ENCODE assay signal across 8 cellular contexts in the genomic region with DNA sequence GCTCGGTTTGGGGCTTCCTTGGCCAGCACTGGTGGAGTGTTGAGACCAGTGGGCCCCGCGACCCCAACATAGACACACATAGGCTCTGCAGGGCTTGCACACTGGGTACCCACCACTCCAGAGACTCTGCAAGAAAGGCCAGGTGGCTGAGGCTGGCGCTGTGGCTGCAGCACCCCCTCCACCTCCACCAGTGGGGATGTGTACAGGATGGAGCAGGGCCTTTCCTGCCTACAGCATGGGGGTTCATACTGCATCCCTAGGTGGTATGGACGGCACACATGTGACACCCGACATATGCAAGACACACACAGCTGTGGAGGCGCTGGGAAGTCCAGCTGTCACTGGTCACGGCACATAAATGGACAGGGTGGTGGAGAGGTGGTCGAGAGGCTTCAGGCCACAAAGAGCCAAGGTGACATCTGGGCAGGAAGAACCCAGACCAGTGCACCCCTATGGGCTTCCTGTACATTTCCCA. TPM values are rescaled to one million over a fixed set of nuclear protein-coding genes. Genes with fewer than 3 reads are reported as not detected.
A peak's percentile ranks its signal among the peaks of the same experiment; 100 is the strongest.
DNase-seq lines count a peak whose midpoint lies in the region; ATAC-seq and TF ChIP-seq lines count a peak whose summit lies in the region.

No MANE protein-coding gene starts in this region.

- intact Hi-C loops in heart left ventricle (cut with DNase I), result loop anchor here in 2 of 10 donors (1.0 to 10.0 kb wide), 6 partner anchors 15 to 545 kb away; partner anchors contain the start of genes CAPN10 (in 1 of the 2), NDUFA10 (in 1 of the 2) and SNED1 (in 1 of the 2)

- 70 to 83% (median 74%) methylated on average over 8 to 9 of the region's 9 CpGs for WGBS in heart left ventricle, 4 donors

- peak overlapping the region; percentile 71 for H3K4me3 ChIP-seq in GM12875 (ENCODE audit: low read depth, low read length)
- H3K4me3 ChIP-seq in heart left ventricle, result peak overlapping the region; percentile 57 to 93 (median 76)
- peak overlapping the region; percentile 52 for H3K4me3 ChIP-seq in skeletal muscle cell (ENCODE audit: low read depth, low read length)

- H3K27me3 ChIP-seq in heart left ventricle, result no peaks in the 10 kb centered on the region

- POLR2A ChIA-PET in WTC11 (lab: Charles Lee), result no interaction called here

- ATAC-seq in WTC11 (no peak), heart left ventricle (no peak), HG03039 (IDR thresholded peaks at IDR 0.05; ENCODE audit: unreplicated experiment) (no peak)

- peak overlapping the region in 10 of 12 donors; percentile 73 to 92 (median 86) for H3K27ac ChIP-seq in heart left ventricle

- DNase-seq in WTC11 (ENCODE audit: low spot score) (peak; percentile 7), heart left ventricle (peak in 1 of 5 donors; percentile 18), skeletal muscle cell (ENCODE audit: low read depth) (no peak), amniotic stem cell (lab: John Stamatoyannopoulos, UW) (no peak), DMS 273 treated with DMSO at 0.1 percent for 48 hours (lab: John Stamatoyannopoulos, UW) (no peak)
- DNase-seq in stimulated activated CD4-positive, alpha-beta T cell treated with anti-CD3 and anti-CD28 coated beads, Interleukin-4, amount 100 ng/mL, for 24 hours, result no peak

- no peak overlapping the region for H3K27ac Mint-ChIP-seq in WTC11

- no peaks in the 10 kb centered on the region for H3K36me3 Mint-ChIP-seq in WTC11

- CTCF ChIA-PET in WTC11 (lab: Charles Lee), result interaction anchor here (1.1 to 2.1 kb wide), 3 partner anchors 11 to 17 kb away, joined by 4 to 14 read pairs (median 12); partner anchors contain the start of gene CAPN10

- H3K4me1 Mint-ChIP-seq in WTC11, result peaks cover 20% of the 10 kb centered on the region

- H3K9me3 ChIP-seq in heart left ventricle, result no peaks in the 10 kb centered on the region

- no peak for TF ChIP-seq POLR2A in heart left ventricle (IDR thresholded peaks at IDR 0.05)

- peaks cover 28% of the 10 kb centered on the region for H3K27me3 Mint-ChIP-seq in WTC11 (ENCODE audit: low read depth)

- TF ChIP-seq CTCF in GM12875 (IDR thresholded peaks at IDR 0.05; ENCODE audit: borderline replicate concordance, insufficient read depth, low read depth, low read length) (no peak), WTC11 (IDR thresholded peaks at IDR 0.05) (no peak), heart left ventricle (IDR thresholded peaks at IDR 0.05) (no peak)

- peaks cover 12 to 53% (median 44%) of the 10 kb centered on the region in 12 donors for H3K4me1 ChIP-seq in heart left ventricle

- no peaks in the 10 kb centered on the region for H3K9me3 Mint-ChIP-seq in WTC11

- H3K36me3 ChIP-seq in heart left ventricle, result peaks cover 0 to 28% (median 6%) of the 10 kb centered on the region in 9 donors

- H3K4me3 Mint-ChIP-seq in WTC11, result peak overlapping the region; percentile 65

TF ChIP-seq in WTC11, 78 proteins besides CTCF, POLR2A, EP300 and RAD21 (continues in another document):
- TF ChIP-seq, protein P1, sequence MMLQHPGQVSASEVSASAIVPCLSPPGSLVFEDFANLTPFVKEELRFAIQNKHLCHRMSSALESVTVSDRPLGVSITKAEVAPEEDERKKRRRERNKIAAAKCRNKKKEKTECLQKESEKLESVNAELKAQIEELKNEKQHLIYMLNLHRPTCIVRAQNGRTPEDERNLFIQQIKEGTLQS (CRISPR knock-in tag; conservative IDR thresholded peaks at IDR 0.05), result no peak
- TF ChIP-seq MLX (CRISPR knock-in tag; IDR thresholded peaks at IDR 0.05) (no peak), CREM (CRISPR knock-in tag; IDR thresholded peaks at IDR 0.05) (no peak), OVOL2 (CRISPR knock-in tag; IDR thresholded peaks at IDR 0.05; ENCODE audit: borderline replicate concordance) (no peak), FOXK1 (CRISPR knock-in tag; IDR thresholded peaks at IDR 0.05) (no peak), TEAD4 (CRISPR knock-in tag; IDR thresholded peaks at IDR 0.05) (no peak), HMGA2 (CRISPR knock-in tag; IDR thresholded peaks at IDR 0.05) (no peak), ATF6 (CRISPR knock-in tag; IDR thresholded peaks at IDR 0.05) (no peak), GABPB1 (CRISPR knock-in tag; IDR thresholded peaks at IDR 0.05) (no peak), GTF2I (CRISPR knock-in tag; conservative IDR thresholded peaks at IDR 0.05) (no peak)
- TF ChIP-seq, protein P2, sequence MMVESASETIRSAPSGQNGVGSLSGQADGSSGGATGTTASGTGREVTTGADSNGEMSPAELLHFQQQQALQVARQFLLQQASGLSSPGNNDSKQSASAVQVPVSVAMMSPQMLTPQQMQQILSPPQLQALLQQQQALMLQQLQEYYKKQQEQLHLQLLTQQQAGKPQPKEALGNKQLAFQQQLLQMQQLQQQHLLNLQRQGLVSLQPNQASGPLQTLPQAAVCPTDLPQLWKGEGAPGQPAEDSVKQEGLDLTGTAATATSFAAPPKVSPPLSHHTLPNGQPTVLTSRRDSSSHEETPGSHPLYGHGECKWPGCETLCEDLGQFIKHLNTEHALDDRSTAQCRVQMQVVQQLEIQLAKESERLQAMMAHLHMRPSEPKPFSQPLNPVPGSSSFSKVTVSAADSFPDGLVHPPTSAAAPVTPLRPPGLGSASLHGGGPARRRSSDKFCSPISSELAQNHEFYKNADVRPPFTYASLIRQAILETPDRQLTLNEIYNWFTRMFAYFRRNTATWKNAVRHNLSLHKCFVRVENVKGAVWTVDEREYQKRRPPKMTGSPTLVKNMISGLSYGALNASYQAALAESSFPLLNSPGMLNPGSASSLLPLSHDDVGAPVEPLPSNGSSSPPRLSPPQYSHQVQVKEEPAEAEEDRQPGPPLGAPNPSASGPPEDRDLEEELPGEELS (CRISPR knock-in tag; IDR thresholded peaks at IDR 0.05), result no peak
- TF ChIP-seq, protein P3, sequence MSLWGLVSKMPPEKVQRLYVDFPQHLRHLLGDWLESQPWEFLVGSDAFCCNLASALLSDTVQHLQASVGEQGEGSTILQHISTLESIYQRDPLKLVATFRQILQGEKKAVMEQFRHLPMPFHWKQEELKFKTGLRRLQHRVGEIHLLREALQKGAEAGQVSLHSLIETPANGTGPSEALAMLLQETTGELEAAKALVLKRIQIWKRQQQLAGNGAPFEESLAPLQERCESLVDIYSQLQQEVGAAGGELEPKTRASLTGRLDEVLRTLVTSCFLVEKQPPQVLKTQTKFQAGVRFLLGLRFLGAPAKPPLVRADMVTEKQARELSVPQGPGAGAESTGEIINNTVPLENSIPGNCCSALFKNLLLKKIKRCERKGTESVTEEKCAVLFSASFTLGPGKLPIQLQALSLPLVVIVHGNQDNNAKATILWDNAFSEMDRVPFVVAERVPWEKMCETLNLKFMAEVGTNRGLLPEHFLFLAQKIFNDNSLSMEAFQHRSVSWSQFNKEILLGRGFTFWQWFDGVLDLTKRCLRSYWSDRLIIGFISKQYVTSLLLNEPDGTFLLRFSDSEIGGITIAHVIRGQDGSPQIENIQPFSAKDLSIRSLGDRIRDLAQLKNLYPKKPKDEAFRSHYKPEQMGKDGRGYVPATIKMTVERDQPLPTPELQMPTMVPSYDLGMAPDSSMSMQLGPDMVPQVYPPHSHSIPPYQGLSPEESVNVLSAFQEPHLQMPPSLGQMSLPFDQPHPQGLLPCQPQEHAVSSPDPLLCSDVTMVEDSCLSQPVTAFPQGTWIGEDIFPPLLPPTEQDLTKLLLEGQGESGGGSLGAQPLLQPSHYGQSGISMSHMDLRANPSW (CRISPR knock-in tag; conservative IDR thresholded peaks at IDR 0.05; ENCODE audit: low read depth), result no peak

RNA-seq across cellular contexts. Expression of gene RNPEPL1, which starts 1.3 kb away (rescaled TPM):
- total RNA-seq in WTC11 (2021) (18.8 to 20.5 TPM (median 19.4 TPM) in 3 replicates), heart left ventricle (100 to 1,000 TPM in 2 of 9 donors, 10 to 100 TPM in 7; 67.5 to 149 (median 91.0) TPM)
- 100 to 1,000 TPM in 1 of 2 donors, 10 to 100 TPM in 1; 75.9 to 206 TPM for polyA plus RNA-seq in heart left ventricle

RNA-seq across cellular contexts. Expression of gene DUSP28, which starts 9.4 kb away (rescaled TPM):
- total RNA-seq in WTC11 (2021), result 2.2 to 2.3 TPM (median 2.2 TPM) in 3 replicates
- 10 to 100 TPM in 7 of 9 donors, 1 to 10 TPM in 2; 6.7 to 23.9 (median 15.4) TPM for total RNA-seq in heart left ventricle
- 1 to 10 TPM; 3.6 to 9.3 TPM for polyA plus RNA-seq in heart left ventricle

RNA-seq across cellular contexts. Expression of gene ANKMY1, which starts 11.8 kb away (rescaled TPM):
- total RNA-seq in WTC11 (2021) (4.6 to 7.8 TPM (median 5.2 TPM) in 3 replicates), heart left ventricle (10 to 100 TPM in 1 of 9 donors, 1 to 10 TPM in 8; 3.1 to 11.7 (median 5.6) TPM)
- 1 to 10 TPM; 2.4 to 4.9 TPM for polyA plus RNA-seq in heart left ventricle

RNA-seq across cellular contexts. Expression of gene CAPN10, which starts 17.0 kb away (rescaled TPM):
- total RNA-seq in WTC11 (2021) (51.4 to 61.3 TPM (median 54.6 TPM) in 3 replicates), heart left ventricle (10 to 100 TPM; 14.9 to 35.6 (median 21.9) TPM)
- polyA plus RNA-seq in heart left ventricle, result 10 to 100 TPM; 17.4 to 39.7 TPM

RNA-seq across cellular contexts. Expression of gene GPR35, which starts 55.7 kb away (rescaled TPM):
- 0.22 to 0.60 TPM (median 0.46 TPM) in 3 replicates for total RNA-seq in WTC11 (2021)
- 1 to 10 TPM in 3 of 9 donors, under 1 TPM in 5, not detected in 1; 0.48 to 2.7 (median 0.78) TPM for total RNA-seq in heart left ventricle
- 1 to 10 TPM; 1.1 to 1.3 TPM for polyA plus RNA-seq in heart left ventricle
